Comparison of ENCODE assay signal across 10 cellular contexts in the genomic region with DNA sequence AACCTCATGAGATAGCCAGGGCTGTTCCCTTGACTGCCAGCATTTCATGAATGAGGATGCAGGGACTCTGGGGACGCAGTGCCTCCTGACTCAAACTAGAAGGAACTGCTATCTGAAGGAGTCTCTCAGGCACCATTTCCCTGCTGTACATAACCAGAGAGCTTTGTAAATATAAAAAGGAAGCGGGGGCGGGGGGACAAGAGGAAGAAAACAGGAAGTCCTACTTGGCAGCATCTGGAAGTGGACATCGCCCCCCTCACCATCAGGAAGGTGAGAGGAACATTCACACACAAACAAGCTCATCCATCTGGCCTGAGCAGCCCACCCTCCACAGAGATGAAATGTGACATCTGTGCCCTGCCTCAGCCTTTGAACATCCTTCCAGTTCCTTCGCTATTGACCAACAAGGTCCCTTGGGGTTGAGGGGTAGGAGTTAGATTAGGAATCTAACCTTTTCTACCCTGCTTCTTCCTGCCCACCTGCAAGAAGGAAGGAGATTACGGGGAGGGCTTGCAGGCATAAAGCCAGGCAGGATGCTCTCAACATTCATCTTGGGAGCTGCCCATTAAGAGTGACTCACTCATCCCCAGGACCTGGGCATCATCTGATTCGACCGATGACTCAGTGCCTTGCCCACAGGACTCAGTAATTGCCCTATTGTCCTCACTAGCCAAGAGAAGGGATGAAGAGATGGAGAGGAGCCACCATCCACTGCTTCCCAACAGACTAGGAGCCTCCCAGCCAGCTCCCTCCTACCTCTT. TPM values are rescaled to one million over a fixed set of nuclear protein-coding genes. Genes with fewer than 3 reads are reported as not detected.
DNase-seq lines count a peak whose midpoint lies in the region; ATAC-seq and TF ChIP-seq lines count a peak whose summit lies in the region.
"Had no signal": no experiment of that assay in that cellular context is flagged by ENCODE, and none has a peak within 500 bp of the region (broad histone marks: within the 10 kb centered on the region; RNA-seq: fewer than 3 reads in every experiment).

No MANE protein-coding gene starts in this region.

- H3K36me3 ChIP-seq in SJSA1 (no peaks in the 10 kb centered on the region), skeletal muscle tissue (ENCODE audit: control insufficient read depth in 3 of 3, insufficient read depth in 3 of 3, low read length in 3 of 3) (peaks cover 7 to 22% (median 11%) of the 10 kb centered on the region in 3 donors)

- H3K9me3 ChIP-seq in SJSA1 (replicated peaks) = no peaks in the 10 kb centered on the region
- no peaks in the 10 kb centered on the region for H3K9me3 ChIP-seq in skeletal muscle tissue (ENCODE audit: control insufficient read depth in 3 of 3, low read length in 3 of 3)

- H3K4me1 ChIP-seq in SJSA1 (replicated peaks) = peaks cover 15% of the 10 kb centered on the region
- peaks cover 11 to 36% (median 13%) of the 10 kb centered on the region in 3 donors for H3K4me1 ChIP-seq in skeletal muscle tissue (ENCODE audit: control insufficient read depth in 3 of 3, insufficient read depth in 3 of 3, low read length in 3 of 3)

- H3K27ac ChIP-seq in SJSA1 (no peak overlapping the region), skeletal muscle tissue (ENCODE audit: low read depth, low read length) (peak overlapping the region; percentile 8)
- H3K27ac ChIP-seq: 22Rv1 had no signal

- H3K4me3 ChIP-seq in SJSA1 (no peak overlapping the region), foreskin fibroblast (ENCODE audit: low read depth in 1 of 2, low read length in 2 of 2) (no peak overlapping the region), skeletal muscle tissue (ENCODE audit: low read length in 3 of 3) (no peak overlapping the region)

- DNase-seq in DMS53 (lab: John Stamatoyannopoulos, UW) = peak; percentile 34
- DNase-seq in DMS53 treated with DMSO at 0.1 percent for 48 hours (lab: John Stamatoyannopoulos, UW; ENCODE audit: unreplicated experiment) = no peak
- DNase-seq in SJSA1 (ENCODE audit: low read depth in 1 of 2, low spot score in 2 of 2) = peak; percentile 47 to 72
- peak; percentile 82 to 89 for DNase-seq in foreskin fibroblast
- DNase-seq in RPMI8226 = no peak
- DNase-seq in activated CD4-positive, alpha-beta T cell treated with anti-CD3 and anti-CD28 coated beads for 48 hours = no peak
- DNase-seq: activated CD8-positive, alpha-beta memory T cell treated with anti-CD3 and anti-CD28 coated beads, Interleukin-2, amount 50 U/mL, for 4 hours had no signal

- H3K27me3 ChIP-seq in SJSA1 (replicated peaks) (no peaks in the 10 kb centered on the region), skeletal muscle tissue (ENCODE audit: control insufficient read depth in 3 of 3, insufficient read depth in 3 of 3, low read length in 3 of 3) (no peaks in the 10 kb centered on the region)

- no peak overlapping the region for H3K9ac ChIP-seq in skeletal muscle tissue (ENCODE audit: low read depth in 1 of 3, low read length in 3 of 3)

- TF ChIP-seq CTCF in foreskin fibroblast (IDR thresholded peaks at IDR 0.05; ENCODE audit: low read depth, low read length) = no peak

- no peak for ATAC-seq in GM18520 (IDR thresholded peaks at IDR 0.05; ENCODE audit: unreplicated experiment)

RNA-seq across cellular contexts. Expression of a gene that starts 31.9 kb away (rescaled TPM):
- 7.6 and 10.4 TPM in 2 replicates for total RNA-seq in SJSA1 (2014; rRNA removed; shearing (Covaris generic))
- total RNA-seq in skeletal muscle tissue = 24.0 TPM

Comparison
In these comparisons a context has a peak if more than half of its experiments do, and no peak if none do; other contexts are left out.
1. DNase-seq: peak in DMS53 (single experiment), SJSA1 (2 of 2) and foreskin fibroblast (2 of 2); none in DMS53 treated with DMSO at 0.1 percent for 48 hours (single experiment), RPMI8226 (single experiment) and activated CD4-positive, alpha-beta T cell treated with anti-CD3 and anti-CD28 coated beads for 48 hours (single experiment).